ENCODE assay signal across 1 cellular context in the genomic region with DNA sequence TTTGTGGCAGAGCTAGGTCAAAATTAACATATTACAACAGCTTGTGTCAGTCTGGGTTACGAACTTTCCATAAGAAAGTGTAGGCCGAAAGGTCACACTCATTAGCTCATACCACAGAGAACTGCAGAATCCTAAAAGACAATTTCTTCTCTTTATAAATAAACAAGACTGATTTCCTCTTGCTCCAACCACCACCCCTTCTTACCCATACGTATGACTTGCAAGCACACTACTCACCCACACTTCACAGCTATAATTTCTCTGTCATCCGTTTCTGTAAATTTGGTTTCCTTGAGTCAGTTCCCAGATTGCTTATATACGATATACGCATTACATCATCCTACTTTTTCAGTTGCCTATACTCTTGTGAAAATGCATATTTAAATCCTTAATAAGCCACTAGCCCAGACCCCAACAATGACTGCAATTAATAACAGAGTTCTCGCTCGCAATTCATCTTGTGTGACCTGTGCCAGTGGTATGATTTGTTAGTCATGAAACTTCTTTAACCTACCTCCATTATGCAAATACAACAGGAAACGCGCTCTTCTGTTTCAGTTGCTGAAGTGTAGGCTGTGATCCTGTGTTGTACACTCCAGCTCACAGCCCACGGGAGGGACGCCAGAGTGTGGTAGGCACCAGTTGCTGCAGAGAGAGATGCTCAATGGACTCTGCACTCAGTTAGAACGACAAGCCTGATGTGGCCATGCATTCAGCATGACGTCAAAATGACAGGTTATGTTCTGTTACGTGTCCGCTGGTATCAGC.
TF ChIP-seq lines count a peak whose summit lies in the region.

No MANE protein-coding gene starts in this region.

TF ChIP-seq in H1, 55 proteins besides CTCF, POLR2A, EP300 and RAD21 (continued from another document):
- TF ChIP-seq, protein P1, sequence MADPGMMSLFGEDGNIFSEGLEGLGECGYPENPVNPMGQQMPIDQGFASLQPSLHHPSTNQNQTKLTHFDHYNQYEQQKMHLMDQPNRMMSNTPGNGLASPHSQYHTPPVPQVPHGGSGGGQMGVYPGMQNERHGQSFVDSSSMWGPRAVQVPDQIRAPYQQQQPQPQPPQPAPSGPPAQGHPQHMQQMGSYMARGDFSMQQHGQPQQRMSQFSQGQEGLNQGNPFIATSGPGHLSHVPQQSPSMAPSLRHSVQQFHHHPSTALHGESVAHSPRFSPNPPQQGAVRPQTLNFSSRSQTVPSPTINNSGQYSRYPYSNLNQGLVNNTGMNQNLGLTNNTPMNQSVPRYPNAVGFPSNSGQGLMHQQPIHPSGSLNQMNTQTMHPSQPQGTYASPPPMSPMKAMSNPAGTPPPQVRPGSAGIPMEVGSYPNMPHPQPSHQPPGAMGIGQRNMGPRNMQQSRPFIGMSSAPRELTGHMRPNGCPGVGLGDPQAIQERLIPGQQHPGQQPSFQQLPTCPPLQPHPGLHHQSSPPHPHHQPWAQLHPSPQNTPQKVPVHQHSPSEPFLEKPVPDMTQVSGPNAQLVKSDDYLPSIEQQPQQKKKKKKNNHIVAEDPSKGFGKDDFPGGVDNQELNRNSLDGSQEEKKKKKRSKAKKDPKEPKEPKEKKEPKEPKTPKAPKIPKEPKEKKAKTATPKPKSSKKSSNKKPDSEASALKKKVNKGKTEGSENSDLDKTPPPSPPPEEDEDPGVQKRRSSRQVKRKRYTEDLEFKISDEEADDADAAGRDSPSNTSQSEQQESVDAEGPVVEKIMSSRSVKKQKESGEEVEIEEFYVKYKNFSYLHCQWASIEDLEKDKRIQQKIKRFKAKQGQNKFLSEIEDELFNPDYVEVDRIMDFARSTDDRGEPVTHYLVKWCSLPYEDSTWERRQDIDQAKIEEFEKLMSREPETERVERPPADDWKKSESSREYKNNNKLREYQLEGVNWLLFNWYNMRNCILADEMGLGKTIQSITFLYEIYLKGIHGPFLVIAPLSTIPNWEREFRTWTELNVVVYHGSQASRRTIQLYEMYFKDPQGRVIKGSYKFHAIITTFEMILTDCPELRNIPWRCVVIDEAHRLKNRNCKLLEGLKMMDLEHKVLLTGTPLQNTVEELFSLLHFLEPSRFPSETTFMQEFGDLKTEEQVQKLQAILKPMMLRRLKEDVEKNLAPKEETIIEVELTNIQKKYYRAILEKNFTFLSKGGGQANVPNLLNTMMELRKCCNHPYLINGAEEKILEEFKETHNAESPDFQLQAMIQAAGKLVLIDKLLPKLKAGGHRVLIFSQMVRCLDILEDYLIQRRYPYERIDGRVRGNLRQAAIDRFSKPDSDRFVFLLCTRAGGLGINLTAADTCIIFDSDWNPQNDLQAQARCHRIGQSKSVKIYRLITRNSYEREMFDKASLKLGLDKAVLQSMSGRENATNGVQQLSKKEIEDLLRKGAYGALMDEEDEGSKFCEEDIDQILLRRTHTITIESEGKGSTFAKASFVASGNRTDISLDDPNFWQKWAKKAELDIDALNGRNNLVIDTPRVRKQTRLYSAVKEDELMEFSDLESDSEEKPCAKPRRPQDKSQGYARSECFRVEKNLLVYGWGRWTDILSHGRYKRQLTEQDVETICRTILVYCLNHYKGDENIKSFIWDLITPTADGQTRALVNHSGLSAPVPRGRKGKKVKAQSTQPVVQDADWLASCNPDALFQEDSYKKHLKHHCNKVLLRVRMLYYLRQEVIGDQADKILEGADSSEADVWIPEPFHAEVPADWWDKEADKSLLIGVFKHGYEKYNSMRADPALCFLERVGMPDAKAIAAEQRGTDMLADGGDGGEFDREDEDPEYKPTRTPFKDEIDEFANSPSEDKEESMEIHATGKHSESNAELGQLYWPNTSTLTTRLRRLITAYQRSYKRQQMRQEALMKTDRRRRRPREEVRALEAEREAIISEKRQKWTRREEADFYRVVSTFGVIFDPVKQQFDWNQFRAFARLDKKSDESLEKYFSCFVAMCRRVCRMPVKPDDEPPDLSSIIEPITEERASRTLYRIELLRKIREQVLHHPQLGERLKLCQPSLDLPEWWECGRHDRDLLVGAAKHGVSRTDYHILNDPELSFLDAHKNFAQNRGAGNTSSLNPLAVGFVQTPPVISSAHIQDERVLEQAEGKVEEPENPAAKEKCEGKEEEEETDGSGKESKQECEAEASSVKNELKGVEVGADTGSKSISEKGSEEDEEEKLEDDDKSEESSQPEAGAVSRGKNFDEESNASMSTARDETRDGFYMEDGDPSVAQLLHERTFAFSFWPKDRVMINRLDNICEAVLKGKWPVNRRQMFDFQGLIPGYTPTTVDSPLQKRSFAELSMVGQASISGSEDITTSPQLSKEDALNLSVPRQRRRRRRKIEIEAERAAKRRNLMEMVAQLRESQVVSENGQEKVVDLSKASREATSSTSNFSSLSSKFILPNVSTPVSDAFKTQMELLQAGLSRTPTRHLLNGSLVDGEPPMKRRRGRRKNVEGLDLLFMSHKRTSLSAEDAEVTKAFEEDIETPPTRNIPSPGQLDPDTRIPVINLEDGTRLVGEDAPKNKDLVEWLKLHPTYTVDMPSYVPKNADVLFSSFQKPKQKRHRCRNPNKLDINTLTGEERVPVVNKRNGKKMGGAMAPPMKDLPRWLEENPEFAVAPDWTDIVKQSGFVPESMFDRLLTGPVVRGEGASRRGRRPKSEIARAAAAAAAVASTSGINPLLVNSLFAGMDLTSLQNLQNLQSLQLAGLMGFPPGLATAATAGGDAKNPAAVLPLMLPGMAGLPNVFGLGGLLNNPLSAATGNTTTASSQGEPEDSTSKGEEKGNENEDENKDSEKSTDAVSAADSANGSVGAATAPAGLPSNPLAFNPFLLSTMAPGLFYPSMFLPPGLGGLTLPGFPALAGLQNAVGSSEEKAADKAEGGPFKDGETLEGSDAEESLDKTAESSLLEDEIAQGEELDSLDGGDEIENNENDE (IDR thresholded peaks at IDR 0.05; ENCODE audit: insufficient replicate concordance, low read length) = no peak
